Comparison of ENCODE assay signal across 6 cellular contexts in genomic region chr2:200863655-200864205, GRCh38. TPM values are rescaled to one million over a fixed set of nuclear protein-coding genes. Genes with fewer than 3 reads are reported as not detected.
DNase-seq lines count a peak whose midpoint lies in the region; ATAC-seq and TF ChIP-seq lines count a peak whose summit lies in the region.

No MANE protein-coding gene starts in this region.

- CTCF ChIA-PET in SK-N-SH (lab: Yijun Ruan, JAX) = interaction anchor here (1.3 to 1.5 kb wide), 2 partner anchors 151 to 206 kb away, joined by 3 to 8 read pairs; no protein-coding TSS in a partner anchor

- no peaks in the 10 kb centered on the region for H3K27me3 ChIP-seq in ACC112 (ENCODE audit: insufficient read depth, low read length)
- H3K27me3 ChIP-seq in SK-N-SH (ENCODE audit: insufficient read depth) = no peaks in the 10 kb centered on the region
- no peaks in the 10 kb centered on the region for H3K27me3 ChIP-seq in right cardiac atrium (ENCODE audit: control insufficient read depth, insufficient read depth)
- no peaks in the 10 kb centered on the region for H3K27me3 ChIP-seq in testis

- peak overlapping the region; percentile 96 for H3K9ac ChIP-seq in SK-N-SH

- peak overlapping the region; percentile 49 for H2AFZ ChIP-seq in ACC112 (ENCODE audit: low read length, unreplicated experiment)
- no peak overlapping the region for H2AFZ ChIP-seq in SK-N-SH (ENCODE audit: low read depth)

- H3K9me3 ChIP-seq in SK-N-SH (no peaks in the 10 kb centered on the region), right cardiac atrium (ENCODE audit: control insufficient read depth, low read length) (no peaks in the 10 kb centered on the region), testis (no peaks in the 10 kb centered on the region)

- H3K4me2 ChIP-seq in SK-N-SH = peak overlapping the region; percentile 73

- WGBS in SK-N-SH (ENCODE audit: low lambda C conversion rate) = 2% methylated on average over 30 of the region's 30 CpGs
- under 1% methylated on average over 30 of the region's 30 CpGs for WGBS in right cardiac atrium
- 0 to 1% methylated on average over 30 of the region's 30 CpGs for WGBS in testis, 2 donors

- H3F3A ChIP-seq in SK-N-SH (replicated peaks; ENCODE audit: insufficient read depth) = peaks cover 17% of the 10 kb centered on the region

- intact Hi-C loops in right cardiac atrium (cut with DNase I) (loop anchor here in 1 of 4 donors (5.0 kb wide), 1 partner anchor 51 kb away; the partner anchor contains the start of gene BZW1), testis (cut with DNase I; ENCODE audit: low total_unique reads) (no loop called here)

- H3K4me3 ChIP-seq in ACC112 (ENCODE audit: low read depth, low read length) (peak overlapping the region; percentile 91), SK-N-SH (ENCODE audit: low read depth in 2 of 2, low read length in 1 of 2) (peak overlapping the region; percentile 94 to 96), right cardiac atrium (ENCODE audit: low read length) (peak overlapping the region; percentile 83), testis (peak overlapping the region; percentile 97 to 100)

- TF ChIP-seq RAD21 in SK-N-SH (IDR thresholded peaks at IDR 0.05; ENCODE audit: low read length) = no peak

- TF ChIP-seq EP300 in SK-N-SH (IDR thresholded peaks at IDR 0.05; ENCODE audit: borderline replicate concordance in 1 of 2, low read depth in 1 of 2, low read length in 1 of 2) = no peak

- TF ChIP-seq CTCF in SK-N-SH (IDR thresholded peaks at IDR 0.05) (no peak), testis (IDR thresholded peaks at IDR 0.05) (no peak)

- ATAC-seq in GM21381 (IDR thresholded peaks at IDR 0.05; ENCODE audit: unreplicated experiment) (peak; percentile 7), right cardiac atrium (peak in 1 of 2 donors; percentile 1)
- no peak for ATAC-seq in activated CD4-positive, CD25-positive, alpha-beta regulatory T cell treated with anti-CD3 and anti-CD28 coated beads, Interleukin-2, amount 50 U/mL, for 24 hours

- DNase-seq in SK-N-SH = no peak
- peak in 1 of 3 donors; percentile 47 for DNase-seq in right cardiac atrium
- peak; percentile 40 for DNase-seq in testis

- no peaks in the 10 kb centered on the region for H3K9me2 ChIP-seq in SK-N-SH

- POLR2A ChIA-PET in SK-N-SH (lab: Yijun Ruan, JAX) = interaction anchor here (0.6 to 2.0 kb wide), 9 partner anchors 10 to 338 kb away, joined by 3 to 17 read pairs (median 4); partner anchors contain the start of genes BZW1, CFLAR, NIF3L1 and PPIL3

- peaks cover 59% of the 10 kb centered on the region for H3K79me2 ChIP-seq in ACC112 (ENCODE audit: control insufficient read depth, insufficient read depth, low read length, unreplicated experiment)
- H3K79me2 ChIP-seq in SK-N-SH (ENCODE audit: insufficient read depth) = peaks cover 57% of the 10 kb centered on the region

- H3K4me1 ChIP-seq in ACC112 (ENCODE audit: control insufficient read depth, insufficient read depth, low read length, unreplicated experiment) (peaks cover 42% of the 10 kb centered on the region), SK-N-SH (ENCODE audit: control insufficient read depth in 1 of 2, insufficient read depth in 2 of 2, low read depth in 1 of 2, low read length in 1 of 2) (peaks cover 20 to 27% of the 10 kb centered on the region in 2 experiments; a peak in 3 of 4 replicates), right cardiac atrium (ENCODE audit: control insufficient read depth, insufficient read depth, low read length) (no peaks in the 10 kb centered on the region), testis (peaks cover 26% of the 10 kb centered on the region)

- H4K20me1 ChIP-seq in SK-N-SH (ENCODE audit: insufficient read depth) = peaks cover 48% of the 10 kb centered on the region

- H3K27ac ChIP-seq in ACC112 (ENCODE audit: low read depth, low read length) (peak overlapping the region; percentile 94), SK-N-SH (ENCODE audit: low read depth in 2 of 2, low read length in 1 of 2) (peak overlapping the region; percentile 97), right cardiac atrium (ENCODE audit: low read length) (peak overlapping the region; percentile 99), testis (peak overlapping the region; percentile 100)

- TF ChIP-seq POLR2A in testis (IDR thresholded peaks at IDR 0.05) = no peak

- H3K36me3 ChIP-seq in ACC112 (ENCODE audit: insufficient read depth, low read length) = peaks cover 37% of the 10 kb centered on the region
- peaks cover 28 to 38% of the 10 kb centered on the region in 2 experiments for H3K36me3 ChIP-seq in SK-N-SH (replicated peaks in 1 of 2; ENCODE audit: control insufficient read depth in 1 of 2, insufficient read depth in 2 of 2, low read length in 1 of 2)
- no peaks in the 10 kb centered on the region for H3K36me3 ChIP-seq in testis (ENCODE audit: low read depth, missing control alignments)

TF ChIP-seq in SK-N-SH, 30 proteins besides CTCF, POLR2A, EP300 and RAD21:
- TF ChIP-seq TEAD4 (IDR thresholded peaks at IDR 0.05; ENCODE audit: borderline replicate concordance, insufficient read depth) = no peak
- TF ChIP-seq MAX (IDR thresholded peaks at IDR 0.05; ENCODE audit: low read depth) = peak; percentile 24; the same call in 1 of the 2 replicates

RNA-seq across cellular contexts. Expression of gene CLK1, which starts 0.7 kb away (rescaled TPM):
- polyA plus RNA-seq in SK-N-SH (2012; rRNA removed) = 31.1 and 40.1 TPM in 2 replicates
- polyA plus RNA-seq in SK-N-SH (2012; cell fraction: cytosol; rRNA removed) = 17.8 and 23.5 TPM in 2 replicates
- 86.8 and 181 TPM in 2 replicates for polyA plus RNA-seq in SK-N-SH (2012; cell fraction: nucleus; rRNA removed)
- 10 to 100 TPM; 48.0 to 70.1 (median 64.1) TPM for total RNA-seq in right cardiac atrium
- polyA plus RNA-seq in right cardiac atrium = 122 TPM
- total RNA-seq in testis = 100 to 1,000 TPM; 107 to 117 TPM
- 62.7 TPM for polyA plus RNA-seq in testis (ENCODE audit: insufficient read depth, low read depth, low replicate concordance)

RNA-seq across cellular contexts. Expression of gene PPIL3, which starts 25.1 kb away (rescaled TPM):
- polyA plus RNA-seq in SK-N-SH (2012; rRNA removed) = 44.9 and 56.5 TPM in 2 replicates
- polyA plus RNA-seq in SK-N-SH (2012; cell fraction: cytosol; rRNA removed) = 68.0 and 81.8 TPM in 2 replicates
- 38.0 and 83.2 TPM in 2 replicates for polyA plus RNA-seq in SK-N-SH (2012; cell fraction: nucleus; rRNA removed)
- 10 to 100 TPM; 23.4 to 31.5 (median 26.2) TPM for total RNA-seq in right cardiac atrium
- polyA plus RNA-seq in right cardiac atrium = 19.6 TPM
- total RNA-seq in testis = 10 to 100 TPM; 37.0 to 44.7 TPM
- 50.2 TPM for polyA plus RNA-seq in testis (ENCODE audit: insufficient read depth, low read depth, low replicate concordance)

RNA-seq across cellular contexts. Expression of gene NIF3L1, which starts 25.4 kb away (rescaled TPM):
- polyA plus RNA-seq in SK-N-SH (2012; rRNA removed) = 52.4 and 77.6 TPM in 2 replicates
- polyA plus RNA-seq in SK-N-SH (2012; cell fraction: cytosol; rRNA removed) = 59.5 and 64.1 TPM in 2 replicates
- polyA plus RNA-seq in SK-N-SH (2012; cell fraction: nucleus; rRNA removed) = 42.3 and 75.9 TPM in 2 replicates
- total RNA-seq in right cardiac atrium = 10 to 100 TPM; 16.6 to 23.1 (median 19.8) TPM
- 22.5 TPM for polyA plus RNA-seq in right cardiac atrium
- total RNA-seq in testis = 10 to 100 TPM; 36.1 to 45.9 TPM
- polyA plus RNA-seq in testis (ENCODE audit: insufficient read depth, low read depth, low replicate concordance) = 36.1 TPM

RNA-seq across cellular contexts. Expression of gene BZW1, which starts 52.0 kb away (rescaled TPM):
- polyA plus RNA-seq in SK-N-SH (2012; rRNA removed) (131 and 163 TPM in 2 replicates), right cardiac atrium (32.2 TPM), testis (ENCODE audit: insufficient read depth, low read depth, low replicate concordance) (267 TPM)
- 164 and 173 TPM in 2 replicates for polyA plus RNA-seq in SK-N-SH (2012; cell fraction: cytosol; rRNA removed)
- 68.4 and 126 TPM in 2 replicates for polyA plus RNA-seq in SK-N-SH (2012; cell fraction: nucleus; rRNA removed)
- total RNA-seq in right cardiac atrium (100 to 1,000 TPM in 2 of 4 donors, 10 to 100 TPM in 2; 83.7 to 173 (median 100.0) TPM), testis (100 to 1,000 TPM; 238 to 284 TPM)
